11 cellular contexts compared by ENCODE assay signal in genomic region chr4:108622828-108623227, GRCh38. TPM values are rescaled to one million over a fixed set of nuclear protein-coding genes. Genes with fewer than 3 reads are reported as not detected.
A peak's percentile ranks its signal among the peaks of the same experiment; 100 is the strongest.
DNase-seq lines count a peak whose midpoint lies in the region; ATAC-seq and TF ChIP-seq lines count a peak whose summit lies in the region.
"Had no signal": no experiment of that assay in that cellular context is flagged by ENCODE, and none has a peak within 500 bp of the region (broad histone marks: within the 10 kb centered on the region; RNA-seq: fewer than 3 reads in every experiment).

No MANE protein-coding gene starts in this region.

- H3K4me2 ChIP-seq in BLaER1 (peak overlapping the region; percentile 84), GM23338 (peak overlapping the region; percentile 99), mesenchymal stem cell (ENCODE audit: low read length, poor library complexity, severe bottlenecking) (peak overlapping the region; percentile 18), neuronal stem cell (ENCODE audit: insufficient read depth, low read length, poor library complexity, severe bottlenecking) (no peak overlapping the region)

- H4K91ac ChIP-seq in mesenchymal stem cell (ENCODE audit: low read length) (no peak overlapping the region), neuronal stem cell (ENCODE audit: low read depth, low read length, poor library complexity) (no peak overlapping the region)

- intact Hi-C loops in activated T-helper 1 cell treated with anti-CD3 and anti-CD28 coated beads, Interleukin-12 subunit alpha, Interleukin-12 subunit beta, Interleukin-2, Interleukin-4 antibody, amounts not matched to agents 30 ng/mL and 10 ng/mL and 1 ng/mL, durations not matched to agents 14 hours and 24 hours and 36 hours (cut with micrococcal nuclease): loop anchor here (5.0 to 10.0 kb wide), 4 partner anchors 86 to 1572 kb away; partner anchors contain the start of genes CYP2U1 and ELOVL6

- no peak overlapping the region for H3K4me3 ChIP-seq in BLaER1
- H3K4me3 ChIP-seq in GM23338: peak overlapping the region; percentile 94
- H3K4me3 ChIP-seq in mesenchymal stem cell (ENCODE audit: insufficient read depth in 1 of 2, low read depth in 1 of 2, low read length in 2 of 2): peak overlapping the region in 1 of 2 experiments; percentile 89
- H3K4me3 ChIP-seq in neuronal stem cell (ENCODE audit: low read length in 2 of 2): no peak overlapping the region
- H3K4me3 ChIP-seq: heart left ventricle, suprapubic skin had no signal

- H2AK5ac ChIP-seq in mesenchymal stem cell (ENCODE audit: low read length, severe bottlenecking): no peak overlapping the region
- no peak overlapping the region for H2AK5ac ChIP-seq in neuronal stem cell (ENCODE audit: low read depth, low read length)

- no peaks in the 10 kb centered on the region for H3K27me3 ChIP-seq in BLaER1
- H3K27me3 ChIP-seq in GM23338 (ENCODE audit: insufficient read depth): no peaks in the 10 kb centered on the region
- no peaks in the 10 kb centered on the region for H3K27me3 ChIP-seq in mesenchymal stem cell (ENCODE audit: control insufficient read depth in 1 of 2, insufficient read depth in 1 of 2, low read length in 2 of 2)
- no peaks in the 10 kb centered on the region for H3K27me3 ChIP-seq in neuronal stem cell (ENCODE audit: control insufficient read depth in 3 of 3, insufficient read depth in 3 of 3, low read depth in 1 of 3, low read length in 3 of 3)
- H3K27me3 ChIP-seq: heart left ventricle, suprapubic skin had no signal

- H3K4ac ChIP-seq in mesenchymal stem cell (ENCODE audit: low read depth in 1 of 2, low read length in 2 of 2): no peak overlapping the region
- no peak overlapping the region for H3K4ac ChIP-seq in neuronal stem cell (ENCODE audit: low read length)

- DNase-seq in GM23338 (ENCODE audit: low spot score) (no peak), mesenchymal stem cell (no peak), neuronal stem cell (ENCODE audit: low spot score) (no peak)
- DNase-seq in activated T-helper 1 cell treated with anti-CD3 and anti-CD28 coated beads, Interleukin-12 subunit alpha, Interleukin-12 subunit beta, Interleukin-2, Interleukin-4 antibody, amounts not matched to agents 30 ng/mL and 10 ng/mL and 1 ng/mL, durations not matched to agents 14 hours and 24 hours and 36 hours (ENCODE audit: low spot score): no peak
- no peak for DNase-seq in stimulated activated CD4-positive, alpha-beta T cell treated with anti-CD3 and anti-CD28 coated beads, Interleukin-4, amount 100 ng/mL, for 24 hours
- DNase-seq: heart left ventricle, NCI-H345 had no signal

- H3K4me3 Mint-ChIP-seq in GM23338: peak overlapping the region; percentile 94
- peak overlapping the region; percentile 98 for H3K4me3 Mint-ChIP-seq in activated T-helper 1 cell treated with anti-CD3 and anti-CD28 coated beads, Interleukin-12 subunit alpha, Interleukin-12 subunit beta, Interleukin-2, Interleukin-4 antibody, amounts not matched to agents 30 ng/mL and 10 ng/mL and 1 ng/mL, durations not matched to agents 14 hours and 24 hours and 36 hours

- H3K9ac ChIP-seq in BLaER1 (no peak overlapping the region; the same call in 1 of the 2 replicates), mesenchymal stem cell (ENCODE audit: low read length) (peak overlapping the region; percentile 96), neuronal stem cell (ENCODE audit: low read depth, low read length, poor library complexity) (no peak overlapping the region)

- H3K79me1 ChIP-seq in mesenchymal stem cell (replicated peaks; ENCODE audit: low read length, poor library complexity, severe bottlenecking) (peaks cover 9% of the 10 kb centered on the region), neuronal stem cell (ENCODE audit: low read depth, low read length) (peaks cover 4% of the 10 kb centered on the region)

- no peak overlapping the region for H3K14ac ChIP-seq in mesenchymal stem cell (ENCODE audit: low read length in 2 of 2)
- H3K14ac ChIP-seq in neuronal stem cell (ENCODE audit: low read length): no peak overlapping the region

- no peak for ATAC-seq in GM23338
- ATAC-seq in HG03565 (IDR thresholded peaks at IDR 0.05; ENCODE audit: unreplicated experiment): no peak
- no peak for ATAC-seq in HG02610 (IDR thresholded peaks at IDR 0.05; ENCODE audit: unreplicated experiment)
- ATAC-seq: heart left ventricle had no signal

- peaks cover 62% of the 10 kb centered on the region for H3K36me3 ChIP-seq in BLaER1
- peaks cover 56% of the 10 kb centered on the region for H3K36me3 ChIP-seq in GM23338 (ENCODE audit: insufficient read depth)
- peaks cover 28 to 64% of the 10 kb centered on the region in 2 experiments for H3K36me3 ChIP-seq in mesenchymal stem cell (ENCODE audit: control insufficient read depth in 1 of 2, insufficient read depth in 2 of 2, low read depth in 1 of 2, low read length in 2 of 2)
- H3K36me3 ChIP-seq in neuronal stem cell (replicated peaks in 1 of 2; ENCODE audit: control insufficient read depth in 2 of 2, insufficient read depth in 2 of 2, low read length in 2 of 2): peaks cover 37 to 67% of the 10 kb centered on the region in 2 donors

- peak overlapping the region; percentile 42; the same call in 1 of the 2 replicates for H3K27ac Mint-ChIP-seq in GM23338
- H3K27ac Mint-ChIP-seq in activated T-helper 1 cell treated with anti-CD3 and anti-CD28 coated beads, Interleukin-12 subunit alpha, Interleukin-12 subunit beta, Interleukin-2, Interleukin-4 antibody, amounts not matched to agents 30 ng/mL and 10 ng/mL and 1 ng/mL, durations not matched to agents 14 hours and 24 hours and 36 hours: peak overlapping the region; percentile 45

- H2AFZ ChIP-seq in GM23338 (no peak overlapping the region), mesenchymal stem cell (ENCODE audit: low read depth, low read length) (no peak overlapping the region), neuronal stem cell (ENCODE audit: low read length) (no peak overlapping the region)

- no peak overlapping the region for H2BK120ac ChIP-seq in mesenchymal stem cell (ENCODE audit: low read depth, low read length)
- H2BK120ac ChIP-seq in neuronal stem cell (ENCODE audit: low read depth, low read length): no peak overlapping the region

- H3K79me2 ChIP-seq in GM23338 (replicated peaks; ENCODE audit: insufficient read depth): peaks cover 52% of the 10 kb centered on the region

- TF ChIP-seq CTCF in GM23338 (conservative IDR thresholded peaks at IDR 0.05; ENCODE audit: low read depth in 2 of 2): no peak

- H4K8ac ChIP-seq in mesenchymal stem cell (ENCODE audit: low read length): no peak overlapping the region
- no peak overlapping the region for H4K8ac ChIP-seq in neuronal stem cell (ENCODE audit: low read depth, low read length)

- H3K4me1 Mint-ChIP-seq in GM23338: peaks cover 19% of the 10 kb centered on the region
- H3K4me1 Mint-ChIP-seq in activated T-helper 1 cell treated with anti-CD3 and anti-CD28 coated beads, Interleukin-12 subunit alpha, Interleukin-12 subunit beta, Interleukin-2, Interleukin-4 antibody, amounts not matched to agents 30 ng/mL and 10 ng/mL and 1 ng/mL, durations not matched to agents 14 hours and 24 hours and 36 hours (ENCODE audit: low read depth): peaks cover 43% of the 10 kb centered on the region

- no peaks in the 10 kb centered on the region for H3K27me3 Mint-ChIP-seq in GM23338 (ENCODE audit: insufficient read depth, low read depth, poor library complexity)
- no peaks in the 10 kb centered on the region for H3K27me3 Mint-ChIP-seq in activated T-helper 1 cell treated with anti-CD3 and anti-CD28 coated beads, Interleukin-12 subunit alpha, Interleukin-12 subunit beta, Interleukin-2, Interleukin-4 antibody, amounts not matched to agents 30 ng/mL and 10 ng/mL and 1 ng/mL, durations not matched to agents 14 hours and 24 hours and 36 hours (ENCODE audit: insufficient read depth)

- H2BK15ac ChIP-seq in mesenchymal stem cell (ENCODE audit: low read depth, poor library complexity, severe bottlenecking) (no peak overlapping the region), neuronal stem cell (ENCODE audit: low read length) (no peak overlapping the region)

- H3K9me2 ChIP-seq in GM23338 (ENCODE audit: insufficient read depth): no peaks in the 10 kb centered on the region

- H3K23ac ChIP-seq in mesenchymal stem cell (ENCODE audit: low read length in 2 of 2): no peak overlapping the region
- H3K23ac ChIP-seq in neuronal stem cell (ENCODE audit: low read depth, low read length, poor library complexity): no peak overlapping the region

- H2BK12ac ChIP-seq in mesenchymal stem cell (ENCODE audit: low read length in 2 of 2) (no peak overlapping the region), neuronal stem cell (ENCODE audit: low read length) (no peak overlapping the region)

- peaks cover 74% of the 10 kb centered on the region for H3K36me3 Mint-ChIP-seq in GM23338 (ENCODE audit: low read depth)
- H3K36me3 Mint-ChIP-seq in activated T-helper 1 cell treated with anti-CD3 and anti-CD28 coated beads, Interleukin-12 subunit alpha, Interleukin-12 subunit beta, Interleukin-2, Interleukin-4 antibody, amounts not matched to agents 30 ng/mL and 10 ng/mL and 1 ng/mL, durations not matched to agents 14 hours and 24 hours and 36 hours (ENCODE audit: low read depth): peaks cover 59% of the 10 kb centered on the region

- no peaks in the 10 kb centered on the region for H3K9me3 ChIP-seq in BLaER1
- no peaks in the 10 kb centered on the region for H3K9me3 ChIP-seq in mesenchymal stem cell (ENCODE audit: control insufficient read depth, low read length)
- no peaks in the 10 kb centered on the region for H3K9me3 ChIP-seq in neuronal stem cell (replicated peaks in 1 of 2; ENCODE audit: control insufficient read depth in 2 of 2, insufficient read depth in 1 of 2, low read depth in 1 of 2, low read length in 2 of 2)
- H3K9me3 ChIP-seq: heart left ventricle, suprapubic skin had no signal

- H3K4me1 ChIP-seq in BLaER1: peaks cover 44% of the 10 kb centered on the region
- H3K4me1 ChIP-seq in GM23338 (ENCODE audit: insufficient read depth): peaks cover 25% of the 10 kb centered on the region
- peaks cover 7% of the 10 kb centered on the region for H3K4me1 ChIP-seq in mesenchymal stem cell (ENCODE audit: control insufficient read depth, insufficient read depth, low read depth, low read length)
- H3K4me1 ChIP-seq in neuronal stem cell (ENCODE audit: control insufficient read depth in 2 of 2, insufficient read depth in 1 of 2, low read depth in 1 of 2, low read length in 2 of 2): peaks cover 4% of the 10 kb centered on the region in 2 donors

- H4K20me1 ChIP-seq in BLaER1 (peaks cover 72% of the 10 kb centered on the region), GM23338 (replicated peaks; ENCODE audit: insufficient read depth) (peaks cover 41% of the 10 kb centered on the region)

- H3K18ac ChIP-seq in mesenchymal stem cell (ENCODE audit: low read depth in 1 of 2, low read length in 2 of 2) (no peak overlapping the region), neuronal stem cell (ENCODE audit: low read length) (no peak overlapping the region)

- H2BK5ac ChIP-seq in mesenchymal stem cell (ENCODE audit: low read depth, low read length, poor library complexity, severe bottlenecking) (no peak overlapping the region), neuronal stem cell (ENCODE audit: low read length) (no peak overlapping the region)

- H3K27ac ChIP-seq in BLaER1: no peak overlapping the region
- peak overlapping the region; percentile 68; the same call in 1 of the 2 replicates for H3K27ac ChIP-seq in GM23338 (ENCODE audit: low read depth)
- no peak overlapping the region for H3K27ac ChIP-seq in mesenchymal stem cell (ENCODE audit: low read length, poor library complexity, severe bottlenecking)
- no peak overlapping the region for H3K27ac ChIP-seq in neuronal stem cell (replicated peaks; ENCODE audit: low read length)
- H3K27ac ChIP-seq: suprapubic skin had no signal

- WGBS in mesenchymal stem cell: 96% methylated on average over 5 of the region's 5 CpGs
- no CpG with 5 or more reads among the region's 5 CpGs for WGBS in neuronal stem cell (ENCODE audit: extremely low coverage in 2 of 2, insufficient read length in 2 of 2, insufficient replicate concordance in 1 of 2), 2 donors

- peaks cover 4% of the 10 kb centered on the region; the same call in 2 of the 3 replicates for H3K9me3 Mint-ChIP-seq in GM23338
- no peaks in the 10 kb centered on the region for H3K9me3 Mint-ChIP-seq in activated T-helper 1 cell treated with anti-CD3 and anti-CD28 coated beads, Interleukin-12 subunit alpha, Interleukin-12 subunit beta, Interleukin-2, Interleukin-4 antibody, amounts not matched to agents 30 ng/mL and 10 ng/mL and 1 ng/mL, durations not matched to agents 14 hours and 24 hours and 36 hours

- peaks cover 13% of the 10 kb centered on the region for H3F3A ChIP-seq in GM23338 (replicated peaks; ENCODE audit: low read depth)

RNA-seq across cellular contexts. Expression of gene RPL34, which starts 2.5 kb away (rescaled TPM):
- total RNA-seq in GM23338 (2014; rRNA removed; shearing (Covaris generic)): 785 and 927 TPM in 2 replicates
- 2,566 and 2,904 TPM in 2 replicates for polyA plus RNA-seq in GM23338 (2016; fragmentation: Nextera tagmentation; extraction: Ambion mirVana)
- total RNA-seq in activated T-helper 1 cell treated with anti-CD3 and anti-CD28 coated beads, Interleukin-12 subunit alpha, Interleukin-12 subunit beta, Interleukin-2, Interleukin-4 antibody, amounts not matched to agents 30 ng/mL and 10 ng/mL and 1 ng/mL, durations not matched to agents 14 hours and 24 hours and 36 hours: 1,258 and 1,304 TPM in 2 replicates
- 2,289 TPM for polyA plus RNA-seq in mesenchymal stem cell (2013, experiment 1 of 2)
- 2,243 TPM for polyA plus RNA-seq in mesenchymal stem cell (2013, experiment 2 of 2)
- 3,092 TPM for polyA plus RNA-seq in neuronal stem cell (2013, experiment 1 of 2)
- 3,038 TPM for polyA plus RNA-seq in neuronal stem cell (2013, experiment 2 of 2)

RNA-seq across cellular contexts. Expression of gene OSTC, which starts 27.6 kb away (rescaled TPM):
- 142 and 207 TPM in 2 replicates for total RNA-seq in GM23338 (2014; rRNA removed; shearing (Covaris generic))
- 290 and 311 TPM in 2 replicates for polyA plus RNA-seq in GM23338 (2016; fragmentation: Nextera tagmentation; extraction: Ambion mirVana)
- total RNA-seq in activated T-helper 1 cell treated with anti-CD3 and anti-CD28 coated beads, Interleukin-12 subunit alpha, Interleukin-12 subunit beta, Interleukin-2, Interleukin-4 antibody, amounts not matched to agents 30 ng/mL and 10 ng/mL and 1 ng/mL, durations not matched to agents 14 hours and 24 hours and 36 hours: 96.1 and 96.7 TPM in 2 replicates
- polyA plus RNA-seq in mesenchymal stem cell (2013, experiment 1 of 2): 469 TPM
- polyA plus RNA-seq in mesenchymal stem cell (2013, experiment 2 of 2): 482 TPM
- polyA plus RNA-seq in neuronal stem cell (2013, experiment 1 of 2): 198 TPM
- 208 TPM for polyA plus RNA-seq in neuronal stem cell (2013, experiment 2 of 2)
